ENCODE assay signal across 1 cellular context in genomic region chr6:79239538-79240168, GRCh38.
A peak's percentile ranks its signal among the peaks of the same experiment; 100 is the strongest.
TF ChIP-seq lines count a peak whose summit lies in the region.

No MANE protein-coding gene starts in this region.

TF ChIP-seq in GM12878, 131 proteins besides CTCF, POLR2A, EP300 and RAD21 (continued from another document and continues in another):
- TF ChIP-seq CHD2 (IDR thresholded peaks at IDR 0.05; ENCODE audit: borderline replicate concordance, low read depth, low read length), result peak; percentile 62; the same call in 1 of the 2 replicates
- no peak for TF ChIP-seq REST (IDR thresholded peaks at IDR 0.05; ENCODE audit: low read depth, low read length)
- no peak for TF ChIP-seq SUZ12 (IDR thresholded peaks at IDR 0.05; ENCODE audit: unreplicated experiment)
- TF ChIP-seq BRCA1 (IDR thresholded peaks at IDR 0.05; ENCODE audit: low read depth, low read length), result no peak
- TF ChIP-seq SREBF2 (IDR thresholded peaks at IDR 0.05; ENCODE audit: low read length), result no peak
- TF ChIP-seq TAF1 (IDR thresholded peaks at IDR 0.05; ENCODE audit: borderline replicate concordance, low read depth, low read length), result no peak
- peak; percentile 92 for TF ChIP-seq SPI1 (IDR thresholded peaks at IDR 0.05; ENCODE audit: borderline replicate concordance, insufficient read depth, low read depth, low read length)
- TF ChIP-seq RELB (IDR thresholded peaks at IDR 0.05; ENCODE audit: low read depth), result peak; percentile 74
- TF ChIP-seq SMAD5 (IDR thresholded peaks at IDR 0.05; ENCODE audit: low read depth), result no peak
- peak; percentile 70 for TF ChIP-seq ZNF24 (IDR thresholded peaks at IDR 0.05)
- TF ChIP-seq CBFB (IDR thresholded peaks at IDR 0.05; ENCODE audit: low read depth), result no peak
- peak; percentile 59 for TF ChIP-seq ATF7 (IDR thresholded peaks at IDR 0.05; ENCODE audit: low read depth)
- TF ChIP-seq BHLHE40 (IDR thresholded peaks at IDR 0.05; ENCODE audit: borderline replicate concordance in 1 of 2, low read depth in 2 of 2, low read length in 1 of 2), result no peak
- TF ChIP-seq SMARCA5 (IDR thresholded peaks at IDR 0.05), result no peak
- TF ChIP-seq NFIC (IDR thresholded peaks at IDR 0.05; ENCODE audit: low read depth, low read length), result peak; percentile 71
- no peak for TF ChIP-seq ELK1 (IDR thresholded peaks at IDR 0.05; ENCODE audit: low read depth, low read length)
- TF ChIP-seq HDAC6 (IDR thresholded peaks at IDR 0.05; ENCODE audit: unreplicated experiment), result no peak
- TF ChIP-seq ZNF384 (IDR thresholded peaks at IDR 0.05; ENCODE audit: borderline replicate concordance, low read depth, low read length), result no peak
- peak; percentile 70; the same call in 1 of the 2 replicates for TF ChIP-seq JUND (IDR thresholded peaks at IDR 0.05; ENCODE audit: low read depth, low read length)
- no peak for TF ChIP-seq ZBTB33 (IDR thresholded peaks at IDR 0.05)
- TF ChIP-seq MTA2 (IDR thresholded peaks at IDR 0.05; ENCODE audit: low read depth), result peak; percentile 93
- peak; percentile 74 to 88 for TF ChIP-seq IKZF2 (IDR thresholded peaks at IDR 0.05)
- TF ChIP-seq CHD1 (IDR thresholded peaks at IDR 0.05; ENCODE audit: low read depth, low read length), result no peak
- no peak for TF ChIP-seq BCL3 (IDR thresholded peaks at IDR 0.05; ENCODE audit: borderline replicate concordance, insufficient read depth, low read depth, low read length, poor library complexity, severe bottlenecking)
- no peak for TF ChIP-seq KAT2A (conservative IDR thresholded peaks at IDR 0.05; ENCODE audit: control insufficient read depth, low read depth, low read length)
- no peak for TF ChIP-seq MYB (IDR thresholded peaks at IDR 0.05; ENCODE audit: borderline replicate concordance, low read depth, low read length)
- TF ChIP-seq IRF4 (IDR thresholded peaks at IDR 0.05; ENCODE audit: low read depth, low read length), result peak; percentile 92
- 0 out of 2 replicates have a peak, but pooled peaks have one; percentile 42 for TF ChIP-seq MEF2A (IDR thresholded peaks at IDR 0.05; ENCODE audit: insufficient read depth, low read depth, low read length)
- TF ChIP-seq ZNF217 (IDR thresholded peaks at IDR 0.05), result peak; percentile 88
- 0 out of 2 replicates have a peak, but pooled peaks have one; percentile 29 for TF ChIP-seq MLLT1 (IDR thresholded peaks at IDR 0.05)
- no peak for TF ChIP-seq SP1 (IDR thresholded peaks at IDR 0.05; ENCODE audit: low read depth, low read length)
- TF ChIP-seq ZNF687 (IDR thresholded peaks at IDR 0.05), result no peak
- TF ChIP-seq GATAD2B (conservative IDR thresholded peaks at IDR 0.05; ENCODE audit: low read depth), result 0 out of 2 replicates have a peak, but pooled peaks have one; percentile 18
- peak; percentile 46 for TF ChIP-seq SKIL (IDR thresholded peaks at IDR 0.05; ENCODE audit: low read depth, poor library complexity, severe bottlenecking)
- TF ChIP-seq RFX5 (IDR thresholded peaks at IDR 0.05; ENCODE audit: low read depth, low read length), result no peak
- TF ChIP-seq SUPT20H (IDR thresholded peaks at IDR 0.05; ENCODE audit: borderline replicate concordance, control insufficient read depth, low read depth, low read length), result no peak
- no peak for TF ChIP-seq EED (IDR thresholded peaks at IDR 0.05; ENCODE audit: low read depth)
- TF ChIP-seq PML (IDR thresholded peaks at IDR 0.05; ENCODE audit: low read length), result 0 out of 2 replicates have a peak, but pooled peaks have one; percentile 18
- peak; percentile 57; the same call in 1 of the 2 replicates for TF ChIP-seq TBL1XR1 (IDR thresholded peaks at IDR 0.05; ENCODE audit: low read depth, low read length)
- no peak for TF ChIP-seq CREB1 (IDR thresholded peaks at IDR 0.05; ENCODE audit: low read depth)
- TF ChIP-seq E2F4 (IDR thresholded peaks at IDR 0.05; ENCODE audit: low read depth, low read length), result no peak
